ENCODE assay signal across 22 cellular contexts in genomic region chr3:165225604-165226003, GRCh38. TPM values are rescaled to one million over a fixed set of nuclear protein-coding genes. Genes with fewer than 3 reads are reported as not detected.
"Had no signal": no experiment of that assay in that cellular context is flagged by ENCODE, and none has a peak within 500 bp of the region (broad histone marks: within the 10 kb centered on the region; RNA-seq: fewer than 3 reads in every experiment).

No MANE protein-coding gene starts in this region.

- H3K79me2 ChIP-seq: parathyroid adenoma had no signal

- ATAC-seq: naive thymus-derived CD4-positive, alpha-beta T cell; right lobe of liver; stimulated activated effector memory CD8-positive, alpha-beta T cell treated with anti-CD3 and anti-CD28 coated beads, Interleukin-12 subunit alpha, Interleukin-12 subunit beta, amount 100 ng/mL, for 72 hours; stimulated activated naive CD8-positive, alpha-beta T cell treated with anti-CD3 and anti-CD28 coated beads, Interleukin-15, Interleukin-2, amounts not matched to agents 100 U/mL and 50 U/mL, for 24 hours had no signal

- H3K36me3 ChIP-seq: esophagus squamous epithelium, prostate gland, right lobe of liver, suprapubic skin, thyroid gland had no signal

- DNase-seq: effector memory CD4-positive, alpha-beta T cell; esophagus squamous epithelium; foreskin fibroblast; immature natural killer cell; mammary epithelial cell; naive thymus-derived CD4-positive, alpha-beta T cell; nephron progenitor cell; right lobe of liver; stimulated activated CD4-positive, alpha-beta T cell treated with anti-CD3 and anti-CD28 coated beads, Interleukin-4, amount 100 ng/mL, for 1 hour; stimulated activated CD8-positive, alpha-beta memory T cell treated with anti-CD3 and anti-CD28 coated beads, Interleukin-4, amount 100 ng/mL, for 48 hours; stimulated activated naive CD8-positive, alpha-beta T cell treated with anti-CD3 and anti-CD28 coated beads, Interleukin-15, Interleukin-2, amounts not matched to agents 100 U/mL and 50 U/mL, for 24 hours; thyroid gland had no signal

- H3K27me3 ChIP-seq: esophagus squamous epithelium, right lobe of liver, suprapubic skin, thyroid gland had no signal

- H3K9me3 Mint-ChIP-seq: nephron progenitor cell, type B pancreatic cell had no signal

- H3K4me1 ChIP-seq: parathyroid adenoma, prostate gland, right lobe of liver, suprapubic skin, thyroid gland had no signal

- H3K4me1 Mint-ChIP-seq: immature natural killer cell; naive thymus-derived CD4-positive, alpha-beta T cell; nephron progenitor cell; stimulated activated effector memory CD8-positive, alpha-beta T cell treated with anti-CD3 and anti-CD28 coated beads, Interleukin-12 subunit alpha, Interleukin-12 subunit beta, amount 100 ng/mL, for 72 hours had no signal

- H3K9me3 ChIP-seq: esophagus squamous epithelium, prostate gland, right lobe of liver, suprapubic skin, thyroid gland had no signal

- H3K27ac ChIP-seq: epithelial cell of prostate, esophagus squamous epithelium, parathyroid adenoma, prostate gland, right lobe of liver, suprapubic skin, thyroid gland had no signal

- H3K27me3 Mint-ChIP-seq: naive thymus-derived CD4-positive, alpha-beta T cell had no signal

- H3K4me3 ChIP-seq: esophagus squamous epithelium, prostate gland, right lobe of liver, suprapubic skin, thyroid gland had no signal

- H3K4me3 Mint-ChIP-seq: immature natural killer cell; naive thymus-derived CD4-positive, alpha-beta T cell; nephron progenitor cell; stimulated activated effector memory CD8-positive, alpha-beta T cell treated with anti-CD3 and anti-CD28 coated beads, Interleukin-12 subunit alpha, Interleukin-12 subunit beta, amount 100 ng/mL, for 72 hours; type B pancreatic cell had no signal

- H2AFZ ChIP-seq: parathyroid adenoma had no signal

- H3K27ac Mint-ChIP-seq: immature natural killer cell; naive thymus-derived CD4-positive, alpha-beta T cell; nephron progenitor cell; stimulated activated effector memory CD8-positive, alpha-beta T cell treated with anti-CD3 and anti-CD28 coated beads, Interleukin-12 subunit alpha, Interleukin-12 subunit beta, amount 100 ng/mL, for 72 hours; type B pancreatic cell had no signal

- H3K36me3 Mint-ChIP-seq: stimulated activated effector memory CD8-positive, alpha-beta T cell treated with anti-CD3 and anti-CD28 coated beads, Interleukin-12 subunit alpha, Interleukin-12 subunit beta, amount 100 ng/mL, for 72 hours; type B pancreatic cell had no signal

RNA-seq across cellular contexts. Expression of gene SLITRK3, which starts 29.4 kb away (rescaled TPM):
- total RNA-seq: mammary epithelial cell; mesenteric fat pad; mononuclear cell; naive thymus-derived CD4-positive, alpha-beta T cell; renal cortical epithelial cell had no signal
- polyA plus RNA-seq: immature natural killer cell; keratinocyte; mammary epithelial cell; naive thymus-derived CD4-positive, alpha-beta T cell had no signal
